8 cellular contexts compared by ENCODE assay signal in the genomic region with DNA sequence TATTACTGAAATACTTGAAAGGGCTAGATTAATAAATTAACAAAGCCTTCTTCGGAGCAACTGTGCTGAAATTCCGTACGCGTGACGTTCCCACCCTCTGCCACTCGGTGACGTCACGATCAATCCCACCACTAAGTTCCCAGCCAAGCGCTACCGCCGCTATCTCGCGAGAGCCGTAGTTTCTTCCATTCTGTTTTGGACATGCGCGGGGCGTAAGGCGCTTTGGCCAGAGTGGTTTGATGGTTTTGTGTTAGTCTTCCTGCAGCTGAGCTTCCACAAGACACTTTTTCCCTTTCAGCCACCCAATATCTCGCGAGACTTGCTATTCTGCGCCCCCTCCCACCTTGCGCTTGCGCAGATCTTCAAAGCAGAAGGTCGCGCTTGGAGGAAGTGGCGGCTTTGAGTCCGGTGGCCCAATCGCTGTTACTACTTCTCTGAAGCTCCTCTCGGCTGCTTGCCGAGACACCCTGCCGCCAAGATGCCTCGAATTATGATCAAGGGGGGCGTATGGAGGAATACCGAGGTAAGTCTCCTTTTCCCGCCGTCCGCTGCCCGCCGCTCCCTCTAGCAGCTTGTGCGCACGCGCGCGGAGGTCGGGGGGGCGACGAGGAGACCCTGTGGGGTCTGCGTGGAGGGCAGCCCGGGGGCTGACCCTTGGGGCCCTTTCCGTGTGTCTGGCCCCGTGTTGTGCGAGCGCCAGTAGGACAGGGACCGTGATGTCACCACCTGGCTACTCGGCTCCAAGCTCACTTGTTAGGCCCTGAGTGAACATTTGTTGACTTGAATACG. TPM values are rescaled to one million over a fixed set of nuclear protein-coding genes. Genes with fewer than 3 reads are reported as not detected.
A peak's percentile ranks its signal among the peaks of the same experiment; 100 is the strongest.
DNase-seq lines count a peak whose midpoint lies in the region; ATAC-seq and TF ChIP-seq lines count a peak whose summit lies in the region.

Gene CDC5L, plus strand, starts transcription at position 361 of the 789 bp plus-strand sequence. Its CDS starts 118 bp downstream, at position 479.

- peak within 1 kb of the TSS; percentile 98 for H3K27ac Mint-ChIP-seq in activated naive CD4-positive, alpha-beta T cell treated with anti-CD3 and anti-CD28 coated beads, Interleukin-2, amount 10 ng/mL, durations not matched to agents 7 days and 5 days

- WGBS in gastroesophageal sphincter (ENCODE audit: low coverage in 1 of 2), 2 donors, result 0 to 1% methylated on average over 23 to 49 of the region's 56 CpGs

- peaks cover 30% of the 10 kb centered on the region for H3K36me3 Mint-ChIP-seq in activated naive CD4-positive, alpha-beta T cell treated with anti-CD3 and anti-CD28 coated beads, Interleukin-2, amount 10 ng/mL, durations not matched to agents 7 days and 5 days

- H3K4me3 ChIP-seq in HFF-Myc (replicated peaks; ENCODE audit: low read depth, low read length) (peak within 1 kb of the TSS; percentile 85), NB4 (ENCODE audit: low read depth, low read length) (peak within 1 kb of the TSS; percentile 97), SK-N-MC (peak within 1 kb of the TSS; percentile 92), gastroesophageal sphincter (peak within 1 kb of the TSS; percentile 72 to 73), neutrophil (ENCODE audit: low read depth in 1 of 2, low read length in 1 of 2) (peak within 1 kb of the TSS; percentile 80 to 95)

- no peak for TF ChIP-seq EP300 in gastroesophageal sphincter (IDR thresholded peaks at IDR 0.05)

- no peaks in the 10 kb centered on the region for H3K9me3 ChIP-seq in SK-N-MC (ENCODE audit: low read depth, low read length)
- no peaks in the 10 kb centered on the region for H3K9me3 ChIP-seq in gastroesophageal sphincter
- H3K9me3 ChIP-seq in neutrophil, result no peaks in the 10 kb centered on the region

- peak; percentile 94 for ATAC-seq in gastroesophageal sphincter

- H3K36me3 ChIP-seq in SK-N-MC (ENCODE audit: insufficient read depth, low read length) (peaks cover 31% of the 10 kb centered on the region), gastroesophageal sphincter (peaks cover 0 to 19% of the 10 kb centered on the region in 2 donors), neutrophil (peaks cover 19% of the 10 kb centered on the region)

- peak; percentile 94 for TF ChIP-seq POLR2A in NB4 (IDR thresholded peaks at IDR 0.05; ENCODE audit: extremely low read depth, insufficient read length)
- peak; percentile 78 to 88 for TF ChIP-seq POLR2A in gastroesophageal sphincter (IDR thresholded peaks at IDR 0.05)

- H3K27me3 ChIP-seq in gastroesophageal sphincter (no peaks in the 10 kb centered on the region), neutrophil (peaks cover 6% of the 10 kb centered on the region)

- TF ChIP-seq CTCF in HFF-Myc (IDR thresholded peaks at IDR 0.05; ENCODE audit: low read depth, low read length, missing control alignments) (no peak), NB4 (IDR thresholded peaks at IDR 0.05; ENCODE audit: low read depth, low read length) (no peak), gastroesophageal sphincter (IDR thresholded peaks at IDR 0.05) (no peak), neutrophil (IDR thresholded peaks at IDR 0.05) (no peak)

- peak within 1 kb of the TSS; percentile 97 for H3K27ac ChIP-seq in SK-N-MC
- peak within 1 kb of the TSS; percentile 90 to 95 (median 94) for H3K27ac ChIP-seq in gastroesophageal sphincter
- peak within 1 kb of the TSS; percentile 95 for H3K27ac ChIP-seq in neutrophil
- peak within 1 kb of the TSS; percentile 96 for H3K27ac ChIP-seq in substantia nigra (ENCODE audit: low read depth, low read length, poor library complexity, severe bottlenecking)

- H3K4me3 Mint-ChIP-seq in activated naive CD4-positive, alpha-beta T cell treated with anti-CD3 and anti-CD28 coated beads, Interleukin-2, amount 10 ng/mL, durations not matched to agents 7 days and 5 days, result peak within 1 kb of the TSS; percentile 97

- CTCF ChIA-PET in activated naive CD4-positive, alpha-beta T cell treated with anti-CD3 and anti-CD28 coated beads, Interleukin-2, amount 10 ng/mL, durations not matched to agents 7 days and 5 days (lab: Charles Lee), result interaction anchor here (0.8 to 2.1 kb wide), 3 partner anchors 42 to 522 kb away, joined by 3 to 7 read pairs (median 3); no protein-coding TSS in a partner anchor

- peaks cover 14 to 35% (median 16%) of the 10 kb centered on the region in 3 donors for H3K4me1 ChIP-seq in gastroesophageal sphincter
- peaks cover 22 to 24% of the 10 kb centered on the region in 2 experiments for H3K4me1 ChIP-seq in neutrophil (ENCODE audit: control insufficient read depth in 1 of 2, insufficient read depth in 1 of 2, low read depth in 1 of 2, low read length in 1 of 2)

- DNase-seq in GM03348 (ENCODE audit: low spot score) (peak; percentile 96), HFF-Myc (ENCODE audit: extremely low read depth, low read depth) (peak; percentile 99), NB4 (ENCODE audit: low read depth) (peak; percentile 100), SK-N-MC (ENCODE audit: low read depth, low spot score) (peak; percentile 100), substantia nigra (lab: John Stamatoyannopoulos, UW) (peak; percentile 54 to 94 (median 87))
- DNase-seq in activated naive CD4-positive, alpha-beta T cell treated with anti-CD3 and anti-CD28 coated beads, Interleukin-2, amount 10 ng/mL, durations not matched to agents 7 days and 5 days, result peak; percentile 95

- H3K27me3 Mint-ChIP-seq in activated naive CD4-positive, alpha-beta T cell treated with anti-CD3 and anti-CD28 coated beads, Interleukin-2, amount 10 ng/mL, durations not matched to agents 7 days and 5 days, result peaks cover 14% of the 10 kb centered on the region

- H3K4me1 Mint-ChIP-seq in activated naive CD4-positive, alpha-beta T cell treated with anti-CD3 and anti-CD28 coated beads, Interleukin-2, amount 10 ng/mL, durations not matched to agents 7 days and 5 days, result peaks cover 45% of the 10 kb centered on the region

- peak within 1 kb of the TSS; percentile 92 for H3K9ac ChIP-seq in SK-N-MC (ENCODE audit: insufficient read length)

- H3K9me3 Mint-ChIP-seq in activated naive CD4-positive, alpha-beta T cell treated with anti-CD3 and anti-CD28 coated beads, Interleukin-2, amount 10 ng/mL, durations not matched to agents 7 days and 5 days, result no peaks in the 10 kb centered on the region

RNA-seq across cellular contexts. Expression of gene CDC5L, which starts in this region (rescaled TPM):
- total RNA-seq in gastroesophageal sphincter, result 10 to 100 TPM; 23.3 to 32.1 (median 28.5) TPM

Comparison
In these comparisons a context has a peak if more than half of its experiments do, and no peak if none do; other contexts are left out.
1. Peak in every context shown above with its lines: DNase-seq, ATAC-seq, H3K4me3 ChIP-seq and H3K27ac ChIP-seq.